In the genomic region with DNA sequence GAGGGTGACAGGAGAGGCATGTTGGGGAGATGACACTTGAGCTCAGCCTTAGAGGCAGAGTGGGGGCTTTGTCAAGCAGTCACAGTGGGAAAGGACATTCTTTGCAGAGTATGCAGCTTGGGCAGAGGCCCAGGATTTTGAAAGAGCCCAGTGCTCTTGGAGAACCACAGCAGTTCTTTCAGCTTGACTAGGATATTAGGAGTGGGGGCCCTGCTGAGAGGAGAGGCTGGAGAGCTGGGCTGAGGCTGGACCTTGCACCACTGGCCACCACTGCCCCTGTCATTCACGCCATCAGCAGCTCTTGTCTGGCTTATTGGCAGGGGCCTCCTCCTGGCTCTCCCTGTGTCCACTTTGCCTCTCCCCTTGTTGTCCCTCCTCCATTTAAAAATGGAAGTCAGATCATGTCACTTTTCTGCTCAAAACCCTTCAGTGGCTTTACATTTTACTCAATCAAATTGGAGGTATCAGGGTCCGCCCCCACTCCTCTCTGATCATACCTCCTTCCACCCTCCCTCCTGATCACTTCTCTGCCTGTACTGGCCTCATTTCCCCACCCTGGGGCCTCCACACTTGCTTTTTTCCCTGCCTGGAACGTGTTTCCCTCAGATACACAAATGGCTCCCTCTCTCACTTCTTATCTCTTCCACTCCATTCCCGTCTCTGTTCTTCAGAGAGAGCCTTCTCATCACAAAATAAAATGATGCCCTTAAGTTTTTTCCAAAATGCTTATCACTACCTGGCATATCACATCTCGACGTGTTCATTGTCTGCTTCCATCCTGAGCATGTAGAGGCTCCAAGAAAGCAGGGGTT, we compare ENCODE assay signal across 2 cellular contexts.
TF ChIP-seq lines count a peak whose summit lies in the region.

No MANE protein-coding gene starts in this region.

TF ChIP-seq in IMR-90, 13 proteins besides CTCF, POLR2A, EP300 and RAD21:
- TF ChIP-seq CHD1 (IDR thresholded peaks at IDR 0.05; ENCODE audit: low read depth, low read length) (no peak), FOS (IDR thresholded peaks at IDR 0.05; ENCODE audit: low read depth, low read length) (no peak), SMC3 (IDR thresholded peaks at IDR 0.05; ENCODE audit: low read depth, low read length) (no peak), NFE2L2 (IDR thresholded peaks at IDR 0.05; ENCODE audit: low read depth, low read length) (no peak), CEBPB (IDR thresholded peaks at IDR 0.05; ENCODE audit: low read depth, low read length) (0 out of 2 replicates have a peak, but pooled peaks have one; percentile 29), MXI1 (IDR thresholded peaks at IDR 0.05; ENCODE audit: borderline replicate concordance, low read depth, low read length) (no peak), MAFK (IDR thresholded peaks at IDR 0.05; ENCODE audit: low read depth, low read length) (no peak), RCOR1 (IDR thresholded peaks at IDR 0.05; ENCODE audit: insufficient replicate concordance, low read length) (no peak), MAZ (IDR thresholded peaks at IDR 0.05; ENCODE audit: borderline replicate concordance, low read depth, low read length) (peak; percentile 73; the same call in 1 of the 2 replicates), BHLHE40 (IDR thresholded peaks at IDR 0.05; ENCODE audit: low read depth, low read length) (no peak), RFX5 (IDR thresholded peaks at IDR 0.05; ENCODE audit: low read depth, low read length) (no peak)
- TF ChIP-seq, protein P1, sequence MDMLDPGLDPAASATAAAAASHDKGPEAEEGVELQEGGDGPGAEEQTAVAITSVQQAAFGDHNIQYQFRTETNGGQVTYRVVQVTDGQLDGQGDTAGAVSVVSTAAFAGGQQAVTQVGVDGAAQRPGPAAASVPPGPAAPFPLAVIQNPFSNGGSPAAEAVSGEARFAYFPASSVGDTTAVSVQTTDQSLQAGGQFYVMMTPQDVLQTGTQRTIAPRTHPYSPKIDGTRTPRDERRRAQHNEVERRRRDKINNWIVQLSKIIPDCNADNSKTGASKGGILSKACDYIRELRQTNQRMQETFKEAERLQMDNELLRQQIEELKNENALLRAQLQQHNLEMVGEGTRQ (IDR thresholded peaks at IDR 0.05; ENCODE audit: low read depth, low read length): no peak
- TF ChIP-seq, protein P2, sequence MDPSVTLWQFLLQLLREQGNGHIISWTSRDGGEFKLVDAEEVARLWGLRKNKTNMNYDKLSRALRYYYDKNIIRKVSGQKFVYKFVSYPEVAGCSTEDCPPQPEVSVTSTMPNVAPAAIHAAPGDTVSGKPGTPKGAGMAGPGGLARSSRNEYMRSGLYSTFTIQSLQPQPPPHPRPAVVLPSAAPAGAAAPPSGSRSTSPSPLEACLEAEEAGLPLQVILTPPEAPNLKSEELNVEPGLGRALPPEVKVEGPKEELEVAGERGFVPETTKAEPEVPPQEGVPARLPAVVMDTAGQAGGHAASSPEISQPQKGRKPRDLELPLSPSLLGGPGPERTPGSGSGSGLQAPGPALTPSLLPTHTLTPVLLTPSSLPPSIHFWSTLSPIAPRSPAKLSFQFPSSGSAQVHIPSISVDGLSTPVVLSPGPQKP (IDR thresholded peaks at IDR 0.05; ENCODE audit: borderline replicate concordance, low read depth, low read length): no peak

TF ChIP-seq in K562, 482 proteins besides CTCF, POLR2A, EP300 and RAD21 (continues in another document):
- TF ChIP-seq LARP7 (IDR thresholded peaks at IDR 0.05): no peak
- TF ChIP-seq CBFA2T2 (conservative IDR thresholded peaks at IDR 0.05): peak; percentile 61
- no peak for TF ChIP-seq ZSCAN29 (IDR thresholded peaks at IDR 0.05)
- TF ChIP-seq, protein P3, sequence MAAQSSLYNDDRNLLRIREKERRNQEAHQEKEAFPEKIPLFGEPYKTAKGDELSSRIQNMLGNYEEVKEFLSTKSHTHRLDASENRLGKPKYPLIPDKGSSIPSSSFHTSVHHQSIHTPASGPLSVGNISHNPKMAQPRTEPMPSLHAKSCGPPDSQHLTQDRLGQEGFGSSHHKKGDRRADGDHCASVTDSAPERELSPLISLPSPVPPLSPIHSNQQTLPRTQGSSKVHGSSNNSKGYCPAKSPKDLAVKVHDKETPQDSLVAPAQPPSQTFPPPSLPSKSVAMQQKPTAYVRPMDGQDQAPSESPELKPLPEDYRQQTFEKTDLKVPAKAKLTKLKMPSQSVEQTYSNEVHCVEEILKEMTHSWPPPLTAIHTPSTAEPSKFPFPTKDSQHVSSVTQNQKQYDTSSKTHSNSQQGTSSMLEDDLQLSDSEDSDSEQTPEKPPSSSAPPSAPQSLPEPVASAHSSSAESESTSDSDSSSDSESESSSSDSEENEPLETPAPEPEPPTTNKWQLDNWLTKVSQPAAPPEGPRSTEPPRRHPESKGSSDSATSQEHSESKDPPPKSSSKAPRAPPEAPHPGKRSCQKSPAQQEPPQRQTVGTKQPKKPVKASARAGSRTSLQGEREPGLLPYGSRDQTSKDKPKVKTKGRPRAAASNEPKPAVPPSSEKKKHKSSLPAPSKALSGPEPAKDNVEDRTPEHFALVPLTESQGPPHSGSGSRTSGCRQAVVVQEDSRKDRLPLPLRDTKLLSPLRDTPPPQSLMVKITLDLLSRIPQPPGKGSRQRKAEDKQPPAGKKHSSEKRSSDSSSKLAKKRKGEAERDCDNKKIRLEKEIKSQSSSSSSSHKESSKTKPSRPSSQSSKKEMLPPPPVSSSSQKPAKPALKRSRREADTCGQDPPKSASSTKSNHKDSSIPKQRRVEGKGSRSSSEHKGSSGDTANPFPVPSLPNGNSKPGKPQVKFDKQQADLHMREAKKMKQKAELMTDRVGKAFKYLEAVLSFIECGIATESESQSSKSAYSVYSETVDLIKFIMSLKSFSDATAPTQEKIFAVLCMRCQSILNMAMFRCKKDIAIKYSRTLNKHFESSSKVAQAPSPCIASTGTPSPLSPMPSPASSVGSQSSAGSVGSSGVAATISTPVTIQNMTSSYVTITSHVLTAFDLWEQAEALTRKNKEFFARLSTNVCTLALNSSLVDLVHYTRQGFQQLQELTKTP (IDR thresholded peaks at IDR 0.05; ENCODE audit: low read depth in 1 of 2, partially characterized antibody in 2 of 2): no peak
- TF ChIP-seq ZNF551 (CRISPR knock-in tag; IDR thresholded peaks at IDR 0.05): no peak
- 0 out of 2 replicates have a peak, but pooled peaks have one; percentile 35 for TF ChIP-seq SMARCC2 (IDR thresholded peaks at IDR 0.05; ENCODE audit: low read depth)
- TF ChIP-seq, protein P4, sequence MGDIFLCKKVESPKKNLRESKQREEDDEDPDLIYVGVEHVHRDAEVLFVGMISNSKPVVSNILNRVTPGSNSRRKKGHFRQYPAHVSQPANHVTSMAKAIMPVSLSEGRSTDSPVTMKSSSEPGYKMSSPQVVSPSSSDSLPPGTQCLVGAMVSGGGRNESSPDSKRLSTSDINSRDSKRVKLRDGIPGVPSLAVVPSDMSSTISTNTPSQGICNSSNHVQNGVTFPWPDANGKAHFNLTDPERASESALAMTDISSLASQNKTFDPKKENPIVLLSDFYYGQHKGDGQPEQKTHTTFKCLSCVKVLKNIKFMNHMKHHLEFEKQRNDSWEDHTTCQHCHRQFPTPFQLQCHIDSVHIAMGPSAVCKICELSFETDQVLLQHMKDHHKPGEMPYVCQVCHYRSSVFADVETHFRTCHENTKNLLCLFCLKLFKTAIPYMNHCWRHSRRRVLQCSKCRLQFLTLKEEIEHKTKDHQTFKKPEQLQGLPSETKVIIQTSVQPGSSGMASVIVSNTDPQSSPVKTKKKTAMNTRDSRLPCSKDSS (IDR thresholded peaks at IDR 0.05; ENCODE audit: low read depth, partially characterized antibody): no peak
- TF ChIP-seq, protein P5, sequence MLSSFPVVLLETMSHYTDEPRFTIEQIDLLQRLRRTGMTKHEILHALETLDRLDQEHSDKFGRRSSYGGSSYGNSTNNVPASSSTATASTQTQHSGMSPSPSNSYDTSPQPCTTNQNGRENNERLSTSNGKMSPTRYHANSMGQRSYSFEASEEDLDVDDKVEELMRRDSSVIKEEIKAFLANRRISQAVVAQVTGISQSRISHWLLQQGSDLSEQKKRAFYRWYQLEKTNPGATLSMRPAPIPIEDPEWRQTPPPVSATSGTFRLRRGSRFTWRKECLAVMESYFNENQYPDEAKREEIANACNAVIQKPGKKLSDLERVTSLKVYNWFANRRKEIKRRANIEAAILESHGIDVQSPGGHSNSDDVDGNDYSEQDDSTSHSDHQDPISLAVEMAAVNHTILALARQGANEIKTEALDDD (IDR thresholded peaks at IDR 0.05): no peak
- TF ChIP-seq, protein P6, sequence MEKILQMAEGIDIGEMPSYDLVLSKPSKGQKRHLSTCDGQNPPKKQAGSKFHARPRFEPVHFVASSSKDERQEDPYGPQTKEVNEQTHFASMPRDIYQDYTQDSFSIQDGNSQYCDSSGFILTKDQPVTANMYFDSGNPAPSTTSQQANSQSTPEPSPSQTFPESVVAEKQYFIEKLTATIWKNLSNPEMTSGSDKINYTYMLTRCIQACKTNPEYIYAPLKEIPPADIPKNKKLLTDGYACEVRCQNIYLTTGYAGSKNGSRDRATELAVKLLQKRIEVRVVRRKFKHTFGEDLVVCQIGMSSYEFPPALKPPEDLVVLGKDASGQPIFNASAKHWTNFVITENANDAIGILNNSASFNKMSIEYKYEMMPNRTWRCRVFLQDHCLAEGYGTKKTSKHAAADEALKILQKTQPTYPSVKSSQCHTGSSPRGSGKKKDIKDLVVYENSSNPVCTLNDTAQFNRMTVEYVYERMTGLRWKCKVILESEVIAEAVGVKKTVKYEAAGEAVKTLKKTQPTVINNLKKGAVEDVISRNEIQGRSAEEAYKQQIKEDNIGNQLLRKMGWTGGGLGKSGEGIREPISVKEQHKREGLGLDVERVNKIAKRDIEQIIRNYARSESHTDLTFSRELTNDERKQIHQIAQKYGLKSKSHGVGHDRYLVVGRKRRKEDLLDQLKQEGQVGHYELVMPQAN (IDR thresholded peaks at IDR 0.05; ENCODE audit: borderline replicate concordance): no peak
- TF ChIP-seq MIER1 (IDR thresholded peaks at IDR 0.05; ENCODE audit: low read depth): no peak
- TF ChIP-seq BRD4 (IDR thresholded peaks at IDR 0.05): no peak
- TF ChIP-seq, protein P7, sequence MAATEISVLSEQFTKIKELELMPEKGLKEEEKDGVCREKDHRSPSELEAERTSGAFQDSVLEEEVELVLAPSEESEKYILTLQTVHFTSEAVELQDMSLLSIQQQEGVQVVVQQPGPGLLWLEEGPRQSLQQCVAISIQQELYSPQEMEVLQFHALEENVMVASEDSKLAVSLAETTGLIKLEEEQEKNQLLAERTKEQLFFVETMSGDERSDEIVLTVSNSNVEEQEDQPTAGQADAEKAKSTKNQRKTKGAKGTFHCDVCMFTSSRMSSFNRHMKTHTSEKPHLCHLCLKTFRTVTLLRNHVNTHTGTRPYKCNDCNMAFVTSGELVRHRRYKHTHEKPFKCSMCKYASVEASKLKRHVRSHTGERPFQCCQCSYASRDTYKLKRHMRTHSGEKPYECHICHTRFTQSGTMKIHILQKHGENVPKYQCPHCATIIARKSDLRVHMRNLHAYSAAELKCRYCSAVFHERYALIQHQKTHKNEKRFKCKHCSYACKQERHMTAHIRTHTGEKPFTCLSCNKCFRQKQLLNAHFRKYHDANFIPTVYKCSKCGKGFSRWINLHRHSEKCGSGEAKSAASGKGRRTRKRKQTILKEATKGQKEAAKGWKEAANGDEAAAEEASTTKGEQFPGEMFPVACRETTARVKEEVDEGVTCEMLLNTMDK (IDR thresholded peaks at IDR 0.05; ENCODE audit: borderline replicate concordance, insufficient read depth, low read depth, low read length, poor library complexity, severe bottlenecking): no peak
